ENCODE assay signal across 1 cellular context in the genomic region with DNA sequence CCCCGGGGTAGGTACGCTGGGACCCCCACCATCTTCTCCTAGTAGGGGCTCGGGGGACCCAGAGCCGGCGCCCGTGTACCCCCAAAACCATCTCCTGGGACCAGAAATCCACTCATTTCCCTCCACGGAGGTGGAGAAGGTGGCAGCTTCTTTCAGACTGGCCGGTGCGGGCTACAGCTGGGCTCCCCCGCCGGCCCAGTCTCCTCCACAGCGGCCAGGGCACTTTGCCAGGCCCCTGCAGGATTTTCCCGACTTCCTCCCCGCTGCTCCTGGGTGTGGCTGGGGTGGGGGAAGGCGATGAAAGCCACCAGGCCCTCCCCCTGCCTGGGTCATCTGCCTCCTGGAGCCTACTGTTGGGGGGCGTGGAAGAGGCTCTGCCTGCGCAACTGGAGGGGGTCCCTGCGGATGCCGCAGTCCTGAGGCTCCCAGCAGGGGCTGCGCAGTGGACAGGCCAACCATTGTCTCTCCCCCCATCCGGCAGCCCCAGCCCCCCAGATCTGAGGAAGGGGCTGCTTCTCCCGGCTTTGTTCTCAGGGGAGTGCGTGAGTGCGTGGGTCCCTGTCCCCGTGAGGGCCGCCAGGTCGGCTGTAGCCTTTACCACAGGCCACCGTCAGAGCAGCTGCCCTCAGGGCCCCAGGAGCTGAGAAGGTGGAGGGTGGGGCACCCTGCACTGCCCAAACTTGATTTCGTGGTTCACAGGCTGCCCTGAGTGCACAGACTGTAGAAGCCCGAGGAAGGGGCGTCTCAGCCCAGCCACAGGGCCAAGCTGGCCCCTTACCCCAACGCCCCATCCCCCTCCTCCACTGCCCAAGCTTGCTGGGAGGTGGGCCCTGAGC.
A peak's percentile ranks its signal among the peaks of the same experiment; 100 is the strongest.
TF ChIP-seq lines count a peak whose summit lies in the region.

No MANE protein-coding gene starts in this region.

TF ChIP-seq in K562, 482 proteins besides CTCF, POLR2A, EP300 and RAD21 (continued from another document and continues in another):
- TF ChIP-seq, protein P1, sequence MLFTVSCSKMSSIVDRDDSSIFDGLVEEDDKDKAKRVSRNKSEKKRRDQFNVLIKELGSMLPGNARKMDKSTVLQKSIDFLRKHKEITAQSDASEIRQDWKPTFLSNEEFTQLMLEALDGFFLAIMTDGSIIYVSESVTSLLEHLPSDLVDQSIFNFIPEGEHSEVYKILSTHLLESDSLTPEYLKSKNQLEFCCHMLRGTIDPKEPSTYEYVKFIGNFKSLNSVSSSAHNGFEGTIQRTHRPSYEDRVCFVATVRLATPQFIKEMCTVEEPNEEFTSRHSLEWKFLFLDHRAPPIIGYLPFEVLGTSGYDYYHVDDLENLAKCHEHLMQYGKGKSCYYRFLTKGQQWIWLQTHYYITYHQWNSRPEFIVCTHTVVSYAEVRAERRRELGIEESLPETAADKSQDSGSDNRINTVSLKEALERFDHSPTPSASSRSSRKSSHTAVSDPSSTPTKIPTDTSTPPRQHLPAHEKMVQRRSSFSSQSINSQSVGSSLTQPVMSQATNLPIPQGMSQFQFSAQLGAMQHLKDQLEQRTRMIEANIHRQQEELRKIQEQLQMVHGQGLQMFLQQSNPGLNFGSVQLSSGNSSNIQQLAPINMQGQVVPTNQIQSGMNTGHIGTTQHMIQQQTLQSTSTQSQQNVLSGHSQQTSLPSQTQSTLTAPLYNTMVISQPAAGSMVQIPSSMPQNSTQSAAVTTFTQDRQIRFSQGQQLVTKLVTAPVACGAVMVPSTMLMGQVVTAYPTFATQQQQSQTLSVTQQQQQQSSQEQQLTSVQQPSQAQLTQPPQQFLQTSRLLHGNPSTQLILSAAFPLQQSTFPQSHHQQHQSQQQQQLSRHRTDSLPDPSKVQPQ (CRISPR knock-in tag; IDR thresholded peaks at IDR 0.05; ENCODE audit: borderline replicate concordance), result 0 out of 2 replicates have a peak, but pooled peaks have one; percentile 12
- TF ChIP-seq, protein P2, sequence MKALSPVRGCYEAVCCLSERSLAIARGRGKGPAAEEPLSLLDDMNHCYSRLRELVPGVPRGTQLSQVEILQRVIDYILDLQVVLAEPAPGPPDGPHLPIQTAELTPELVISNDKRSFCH (CRISPR knock-in tag; IDR thresholded peaks at IDR 0.05), result no peak
- TF ChIP-seq, protein P2 (tag; IDR thresholded peaks at IDR 0.05), result no peak
- TF ChIP-seq SAFB (IDR thresholded peaks at IDR 0.05; ENCODE audit: borderline replicate concordance, low read depth, low read length) (peak; percentile 22; the same call in 1 of the 2 replicates), RBM25 (IDR thresholded peaks at IDR 0.05; ENCODE audit: low read depth, low read length, severe bottlenecking) (no peak), PTBP1 (IDR thresholded peaks at IDR 0.05; ENCODE audit: low read depth, low read length) (no peak), ZNF217 (CRISPR knock-in tag; IDR thresholded peaks at IDR 0.05) (no peak), ZKSCAN3 (CRISPR knock-in tag; IDR thresholded peaks at IDR 0.05) (no peak), STAG1 (CRISPR knock-in tag; IDR thresholded peaks at IDR 0.05; ENCODE audit: borderline replicate concordance) (no peak), PTRF (tag; IDR thresholded peaks at IDR 0.05) (no peak), HMGN3 (IDR thresholded peaks at IDR 0.05; ENCODE audit: borderline replicate concordance, extremely low read depth, insufficient read length, low read depth, low read length) (peak; percentile 39), POLR2H (tag; IDR thresholded peaks at IDR 0.05; ENCODE audit: low read depth) (no peak), GTF2A2 (tag; IDR thresholded peaks at IDR 0.05) (no peak), MBD2 (IDR thresholded peaks at IDR 0.05; ENCODE audit: borderline replicate concordance, low read depth) (no peak; the same call in 1 of the 2 replicates), COPS2 (conservative IDR thresholded peaks at IDR 0.05) (no peak), ARHGAP35 (IDR thresholded peaks at IDR 0.05; ENCODE audit: partially characterized antibody) (no peak), XRCC3 (IDR thresholded peaks at IDR 0.05) (no peak), ZSCAN29 (IDR thresholded peaks at IDR 0.05) (no peak), ZZZ3 (IDR thresholded peaks at IDR 0.05) (no peak), MTF1 (CRISPR knock-in tag; IDR thresholded peaks at IDR 0.05; ENCODE audit: borderline replicate concordance) (no peak), MECOM (CRISPR knock-in tag; IDR thresholded peaks at IDR 0.05) (no peak), IRF2 (CRISPR knock-in tag; IDR thresholded peaks at IDR 0.05) (no peak)
- TF ChIP-seq, protein P3, sequence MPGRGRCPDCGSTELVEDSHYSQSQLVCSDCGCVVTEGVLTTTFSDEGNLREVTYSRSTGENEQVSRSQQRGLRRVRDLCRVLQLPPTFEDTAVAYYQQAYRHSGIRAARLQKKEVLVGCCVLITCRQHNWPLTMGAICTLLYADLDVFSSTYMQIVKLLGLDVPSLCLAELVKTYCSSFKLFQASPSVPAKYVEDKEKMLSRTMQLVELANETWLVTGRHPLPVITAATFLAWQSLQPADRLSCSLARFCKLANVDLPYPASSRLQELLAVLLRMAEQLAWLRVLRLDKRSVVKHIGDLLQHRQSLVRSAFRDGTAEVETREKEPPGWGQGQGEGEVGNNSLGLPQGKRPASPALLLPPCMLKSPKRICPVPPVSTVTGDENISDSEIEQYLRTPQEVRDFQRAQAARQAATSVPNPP (IDR thresholded peaks at IDR 0.05; ENCODE audit: borderline replicate concordance, insufficient read depth, insufficient read length), result no peak
- TF ChIP-seq, protein P4, sequence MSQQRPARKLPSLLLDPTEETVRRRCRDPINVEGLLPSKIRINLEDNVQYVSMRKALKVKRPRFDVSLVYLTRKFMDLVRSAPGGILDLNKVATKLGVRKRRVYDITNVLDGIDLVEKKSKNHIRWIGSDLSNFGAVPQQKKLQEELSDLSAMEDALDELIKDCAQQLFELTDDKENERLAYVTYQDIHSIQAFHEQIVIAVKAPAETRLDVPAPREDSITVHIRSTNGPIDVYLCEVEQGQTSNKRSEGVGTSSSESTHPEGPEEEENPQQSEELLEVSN (IDR thresholded peaks at IDR 0.05; ENCODE audit: borderline replicate concordance in 1 of 2, extremely low read depth in 1 of 2, insufficient read depth in 1 of 2, insufficient read length in 1 of 2, low read depth in 1 of 2, low read length in 1 of 2, poor library complexity in 1 of 2, severe bottlenecking in 1 of 2), result no peak
- TF ChIP-seq, protein P5, sequence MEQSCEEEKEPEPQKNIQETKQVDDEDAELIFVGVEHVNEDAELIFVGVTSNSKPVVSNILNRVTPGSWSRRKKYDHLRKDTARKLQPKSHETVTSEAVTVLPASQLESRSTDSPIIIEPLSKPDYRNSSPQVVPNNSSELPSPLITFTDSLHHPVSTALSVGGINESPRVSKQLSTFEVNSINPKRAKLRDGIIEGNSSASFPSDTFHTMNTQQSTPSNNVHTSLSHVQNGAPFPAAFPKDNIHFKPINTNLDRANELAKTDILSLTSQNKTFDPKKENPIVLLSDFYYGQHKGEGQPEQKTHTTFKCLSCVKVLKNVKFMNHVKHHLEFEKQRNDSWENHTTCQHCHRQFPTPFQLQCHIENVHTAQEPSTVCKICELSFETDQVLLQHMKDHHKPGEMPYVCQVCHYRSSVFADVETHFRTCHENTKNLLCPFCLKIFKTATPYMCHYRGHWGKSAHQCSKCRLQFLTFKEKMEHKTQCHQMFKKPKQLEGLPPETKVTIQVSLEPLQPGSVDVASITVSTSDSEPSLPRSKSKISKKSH (CRISPR knock-in tag; IDR thresholded peaks at IDR 0.05), result no peak
- TF ChIP-seq, protein P6, sequence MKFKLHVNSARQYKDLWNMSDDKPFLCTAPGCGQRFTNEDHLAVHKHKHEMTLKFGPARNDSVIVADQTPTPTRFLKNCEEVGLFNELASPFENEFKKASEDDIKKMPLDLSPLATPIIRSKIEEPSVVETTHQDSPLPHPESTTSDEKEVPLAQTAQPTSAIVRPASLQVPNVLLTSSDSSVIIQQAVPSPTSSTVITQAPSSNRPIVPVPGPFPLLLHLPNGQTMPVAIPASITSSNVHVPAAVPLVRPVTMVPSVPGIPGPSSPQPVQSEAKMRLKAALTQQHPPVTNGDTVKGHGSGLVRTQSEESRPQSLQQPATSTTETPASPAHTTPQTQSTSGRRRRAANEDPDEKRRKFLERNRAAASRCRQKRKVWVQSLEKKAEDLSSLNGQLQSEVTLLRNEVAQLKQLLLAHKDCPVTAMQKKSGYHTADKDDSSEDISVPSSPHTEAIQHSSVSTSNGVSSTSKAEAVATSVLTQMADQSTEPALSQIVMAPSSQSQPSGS (CRISPR knock-in tag; IDR thresholded peaks at IDR 0.05), result no peak
- TF ChIP-seq, protein P7, sequence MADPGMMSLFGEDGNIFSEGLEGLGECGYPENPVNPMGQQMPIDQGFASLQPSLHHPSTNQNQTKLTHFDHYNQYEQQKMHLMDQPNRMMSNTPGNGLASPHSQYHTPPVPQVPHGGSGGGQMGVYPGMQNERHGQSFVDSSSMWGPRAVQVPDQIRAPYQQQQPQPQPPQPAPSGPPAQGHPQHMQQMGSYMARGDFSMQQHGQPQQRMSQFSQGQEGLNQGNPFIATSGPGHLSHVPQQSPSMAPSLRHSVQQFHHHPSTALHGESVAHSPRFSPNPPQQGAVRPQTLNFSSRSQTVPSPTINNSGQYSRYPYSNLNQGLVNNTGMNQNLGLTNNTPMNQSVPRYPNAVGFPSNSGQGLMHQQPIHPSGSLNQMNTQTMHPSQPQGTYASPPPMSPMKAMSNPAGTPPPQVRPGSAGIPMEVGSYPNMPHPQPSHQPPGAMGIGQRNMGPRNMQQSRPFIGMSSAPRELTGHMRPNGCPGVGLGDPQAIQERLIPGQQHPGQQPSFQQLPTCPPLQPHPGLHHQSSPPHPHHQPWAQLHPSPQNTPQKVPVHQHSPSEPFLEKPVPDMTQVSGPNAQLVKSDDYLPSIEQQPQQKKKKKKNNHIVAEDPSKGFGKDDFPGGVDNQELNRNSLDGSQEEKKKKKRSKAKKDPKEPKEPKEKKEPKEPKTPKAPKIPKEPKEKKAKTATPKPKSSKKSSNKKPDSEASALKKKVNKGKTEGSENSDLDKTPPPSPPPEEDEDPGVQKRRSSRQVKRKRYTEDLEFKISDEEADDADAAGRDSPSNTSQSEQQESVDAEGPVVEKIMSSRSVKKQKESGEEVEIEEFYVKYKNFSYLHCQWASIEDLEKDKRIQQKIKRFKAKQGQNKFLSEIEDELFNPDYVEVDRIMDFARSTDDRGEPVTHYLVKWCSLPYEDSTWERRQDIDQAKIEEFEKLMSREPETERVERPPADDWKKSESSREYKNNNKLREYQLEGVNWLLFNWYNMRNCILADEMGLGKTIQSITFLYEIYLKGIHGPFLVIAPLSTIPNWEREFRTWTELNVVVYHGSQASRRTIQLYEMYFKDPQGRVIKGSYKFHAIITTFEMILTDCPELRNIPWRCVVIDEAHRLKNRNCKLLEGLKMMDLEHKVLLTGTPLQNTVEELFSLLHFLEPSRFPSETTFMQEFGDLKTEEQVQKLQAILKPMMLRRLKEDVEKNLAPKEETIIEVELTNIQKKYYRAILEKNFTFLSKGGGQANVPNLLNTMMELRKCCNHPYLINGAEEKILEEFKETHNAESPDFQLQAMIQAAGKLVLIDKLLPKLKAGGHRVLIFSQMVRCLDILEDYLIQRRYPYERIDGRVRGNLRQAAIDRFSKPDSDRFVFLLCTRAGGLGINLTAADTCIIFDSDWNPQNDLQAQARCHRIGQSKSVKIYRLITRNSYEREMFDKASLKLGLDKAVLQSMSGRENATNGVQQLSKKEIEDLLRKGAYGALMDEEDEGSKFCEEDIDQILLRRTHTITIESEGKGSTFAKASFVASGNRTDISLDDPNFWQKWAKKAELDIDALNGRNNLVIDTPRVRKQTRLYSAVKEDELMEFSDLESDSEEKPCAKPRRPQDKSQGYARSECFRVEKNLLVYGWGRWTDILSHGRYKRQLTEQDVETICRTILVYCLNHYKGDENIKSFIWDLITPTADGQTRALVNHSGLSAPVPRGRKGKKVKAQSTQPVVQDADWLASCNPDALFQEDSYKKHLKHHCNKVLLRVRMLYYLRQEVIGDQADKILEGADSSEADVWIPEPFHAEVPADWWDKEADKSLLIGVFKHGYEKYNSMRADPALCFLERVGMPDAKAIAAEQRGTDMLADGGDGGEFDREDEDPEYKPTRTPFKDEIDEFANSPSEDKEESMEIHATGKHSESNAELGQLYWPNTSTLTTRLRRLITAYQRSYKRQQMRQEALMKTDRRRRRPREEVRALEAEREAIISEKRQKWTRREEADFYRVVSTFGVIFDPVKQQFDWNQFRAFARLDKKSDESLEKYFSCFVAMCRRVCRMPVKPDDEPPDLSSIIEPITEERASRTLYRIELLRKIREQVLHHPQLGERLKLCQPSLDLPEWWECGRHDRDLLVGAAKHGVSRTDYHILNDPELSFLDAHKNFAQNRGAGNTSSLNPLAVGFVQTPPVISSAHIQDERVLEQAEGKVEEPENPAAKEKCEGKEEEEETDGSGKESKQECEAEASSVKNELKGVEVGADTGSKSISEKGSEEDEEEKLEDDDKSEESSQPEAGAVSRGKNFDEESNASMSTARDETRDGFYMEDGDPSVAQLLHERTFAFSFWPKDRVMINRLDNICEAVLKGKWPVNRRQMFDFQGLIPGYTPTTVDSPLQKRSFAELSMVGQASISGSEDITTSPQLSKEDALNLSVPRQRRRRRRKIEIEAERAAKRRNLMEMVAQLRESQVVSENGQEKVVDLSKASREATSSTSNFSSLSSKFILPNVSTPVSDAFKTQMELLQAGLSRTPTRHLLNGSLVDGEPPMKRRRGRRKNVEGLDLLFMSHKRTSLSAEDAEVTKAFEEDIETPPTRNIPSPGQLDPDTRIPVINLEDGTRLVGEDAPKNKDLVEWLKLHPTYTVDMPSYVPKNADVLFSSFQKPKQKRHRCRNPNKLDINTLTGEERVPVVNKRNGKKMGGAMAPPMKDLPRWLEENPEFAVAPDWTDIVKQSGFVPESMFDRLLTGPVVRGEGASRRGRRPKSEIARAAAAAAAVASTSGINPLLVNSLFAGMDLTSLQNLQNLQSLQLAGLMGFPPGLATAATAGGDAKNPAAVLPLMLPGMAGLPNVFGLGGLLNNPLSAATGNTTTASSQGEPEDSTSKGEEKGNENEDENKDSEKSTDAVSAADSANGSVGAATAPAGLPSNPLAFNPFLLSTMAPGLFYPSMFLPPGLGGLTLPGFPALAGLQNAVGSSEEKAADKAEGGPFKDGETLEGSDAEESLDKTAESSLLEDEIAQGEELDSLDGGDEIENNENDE (IDR thresholded peaks at IDR 0.05; ENCODE audit: low read depth, low read length), result no peak
- TF ChIP-seq, protein P8, sequence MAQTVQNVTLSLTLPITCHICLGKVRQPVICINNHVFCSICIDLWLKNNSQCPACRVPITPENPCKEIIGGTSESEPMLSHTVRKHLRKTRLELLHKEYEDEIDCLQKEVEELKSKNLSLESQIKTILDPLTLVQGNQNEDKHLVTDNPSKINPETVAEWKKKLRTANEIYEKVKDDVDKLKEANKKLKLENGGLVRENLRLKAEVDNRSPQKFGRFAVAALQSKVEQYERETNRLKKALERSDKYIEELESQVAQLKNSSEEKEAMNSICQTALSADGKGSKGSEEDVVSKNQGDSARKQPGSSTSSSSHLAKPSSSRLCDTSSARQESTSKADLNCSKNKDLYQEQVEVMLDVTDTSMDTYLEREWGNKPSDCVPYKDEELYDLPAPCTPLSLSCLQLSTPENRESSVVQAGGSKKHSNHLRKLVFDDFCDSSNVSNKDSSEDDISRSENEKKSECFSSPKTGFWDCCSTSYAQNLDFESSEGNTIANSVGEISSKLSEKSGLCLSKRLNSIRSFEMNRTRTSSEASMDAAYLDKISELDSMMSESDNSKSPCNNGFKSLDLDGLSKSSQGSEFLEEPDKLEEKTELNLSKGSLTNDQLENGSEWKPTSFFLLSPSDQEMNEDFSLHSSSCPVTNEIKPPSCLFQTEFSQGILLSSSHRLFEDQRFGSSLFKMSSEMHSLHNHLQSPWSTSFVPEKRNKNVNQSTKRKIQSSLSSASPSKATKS (CRISPR knock-in tag; IDR thresholded peaks at IDR 0.05), result no peak
